1 cellular context compared by ENCODE assay signal in genomic region chr17:3668279-3669084, GRCh38.
TF ChIP-seq lines count a peak whose summit lies in the region.

TSS of gene EMC6 (plus strand) at chr17:3668812. CDS start at chr17:3669147, 335 bp downstream.
TSS of gene TAX1BP3 (minus strand) at chr17:3668578. CDS start at chr17:3668526, 52 bp downstream.

TF ChIP-seq in HepG2, 621 proteins besides CTCF, POLR2A, EP300 and RAD21 (continued from another document and continues in another):
- no peak for TF ChIP-seq CEBPZ (IDR thresholded peaks at IDR 0.05; ENCODE audit: low read length)
- no peak for TF ChIP-seq CREB1 (IDR thresholded peaks at IDR 0.05)
- TF ChIP-seq CREB1 (CRISPR knock-in tag; IDR thresholded peaks at IDR 0.05): no peak
- peak; percentile 50; the same call in 1 of the 2 replicates for TF ChIP-seq NR0B2 (CRISPR knock-in tag; IDR thresholded peaks at IDR 0.05)
- no peak for TF ChIP-seq MIER3 (CRISPR knock-in tag; IDR thresholded peaks at IDR 0.05; ENCODE audit: borderline replicate concordance)
- peak; percentile 86 for TF ChIP-seq ZNF407 (CRISPR knock-in tag; IDR thresholded peaks at IDR 0.05; ENCODE audit: not compliant biosample characterization)
- no peak for TF ChIP-seq PRPF4 (IDR thresholded peaks at IDR 0.05; ENCODE audit: low read depth, low read length, poor library complexity, severe bottlenecking)
- TF ChIP-seq REL (CRISPR knock-in tag; conservative IDR thresholded peaks at IDR 0.05): no peak; the same call in 1 of the 2 replicates
- 0 out of 2 replicates have a peak, but pooled peaks have one; percentile 51 for TF ChIP-seq ZNF749 (CRISPR knock-in tag; IDR thresholded peaks at IDR 0.05; ENCODE audit: borderline replicate concordance)
- TF ChIP-seq ZFP91 (CRISPR knock-in tag; IDR thresholded peaks at IDR 0.05; ENCODE audit: borderline replicate concordance): peak; percentile 83
- no peak for TF ChIP-seq SIN3B (IDR thresholded peaks at IDR 0.05; ENCODE audit: low read length)
- no peak for TF ChIP-seq KDM3A (CRISPR knock-in tag; IDR thresholded peaks at IDR 0.05; ENCODE audit: low read depth)
- TF ChIP-seq RELA (CRISPR knock-in tag; IDR thresholded peaks at IDR 0.05): no peak; the same call in 1 of the 2 replicates
- TF ChIP-seq CENPX (CRISPR knock-in tag; IDR thresholded peaks at IDR 0.05): no peak
- TF ChIP-seq ZNF12 (CRISPR knock-in tag; IDR thresholded peaks at IDR 0.05): no peak
- TF ChIP-seq ZBTB14 (CRISPR knock-in tag; IDR thresholded peaks at IDR 0.05): peak; percentile 39; the same call in 1 of the 2 replicates
- 0 out of 2 replicates have a peak, but pooled peaks have one; percentile 3 for TF ChIP-seq RARA (CRISPR knock-in tag; IDR thresholded peaks at IDR 0.05)
- TF ChIP-seq FIP1L1 (IDR thresholded peaks at IDR 0.05; ENCODE audit: borderline replicate concordance, insufficient read depth, low read depth, low read length): no peak
- no peak; the same call in 1 of the 2 replicates for TF ChIP-seq SOX5 (CRISPR knock-in tag; IDR thresholded peaks at IDR 0.05; ENCODE audit: borderline replicate concordance)
- TF ChIP-seq PHF8 (CRISPR knock-in tag; IDR thresholded peaks at IDR 0.05): peak; percentile 91
- TF ChIP-seq RBAK (CRISPR knock-in tag; IDR thresholded peaks at IDR 0.05): no peak
- TF ChIP-seq ZNF768 (CRISPR knock-in tag; IDR thresholded peaks at IDR 0.05): peak; percentile 39; the same call in 1 of the 2 replicates
- TF ChIP-seq SRSF4 (IDR thresholded peaks at IDR 0.05; ENCODE audit: low read depth, low read length, poor library complexity, severe bottlenecking): no peak
- TF ChIP-seq ZBTB49 (CRISPR knock-in tag; IDR thresholded peaks at IDR 0.05; ENCODE audit: borderline replicate concordance): no peak
- TF ChIP-seq KLF15 (CRISPR knock-in tag; IDR thresholded peaks at IDR 0.05; ENCODE audit: borderline replicate concordance): 0 out of 2 replicates have a peak, but pooled peaks have one; percentile 81
- TF ChIP-seq ZBTB39 (CRISPR knock-in tag; IDR thresholded peaks at IDR 0.05): peak; percentile 69; the same call in 1 of the 2 replicates
- TF ChIP-seq KDM1A (CRISPR knock-in tag; IDR thresholded peaks at IDR 0.05): no peak; the same call in 1 of the 2 replicates
- no peak for TF ChIP-seq GMEB2 (CRISPR knock-in tag; IDR thresholded peaks at IDR 0.05; ENCODE audit: low read depth)
- 0 out of 2 replicates have a peak, but pooled peaks have one; percentile 39 for TF ChIP-seq ZNF713 (CRISPR knock-in tag; IDR thresholded peaks at IDR 0.05)
- TF ChIP-seq FOXK1 (CRISPR knock-in tag; IDR thresholded peaks at IDR 0.05; ENCODE audit: borderline replicate concordance, low read depth): 0 out of 2 replicates have a peak, but pooled peaks have one; percentile 8
- no peak for TF ChIP-seq LBX2 (CRISPR knock-in tag; IDR thresholded peaks at IDR 0.05; ENCODE audit: borderline replicate concordance)
- no peak for TF ChIP-seq MATR3 (CRISPR knock-in tag; IDR thresholded peaks at IDR 0.05)
- 0 out of 2 replicates have a peak, but pooled peaks have one; percentile 44 for TF ChIP-seq ISL2 (CRISPR knock-in tag; IDR thresholded peaks at IDR 0.05)
- TF ChIP-seq SMARCE1 (IDR thresholded peaks at IDR 0.05; ENCODE audit: borderline replicate concordance): no peak
